8 cellular contexts compared by ENCODE assay signal in genomic region chr9:104927216-104927911, GRCh38. TPM values are rescaled to one million over a fixed set of nuclear protein-coding genes. Genes with fewer than 3 reads are reported as not detected.
A peak's percentile ranks its signal among the peaks of the same experiment; 100 is the strongest.
DNase-seq lines count a peak whose midpoint lies in the region; ATAC-seq, FAIRE-seq and TF ChIP-seq lines count a peak whose summit lies in the region.

No MANE protein-coding gene starts in this region.

- no peaks in the 10 kb centered on the region for H3K79me2 ChIP-seq in parathyroid adenoma

- H3K36me3 ChIP-seq in left ventricle myocardium inferior (no peaks in the 10 kb centered on the region), parathyroid adenoma (ENCODE audit: control insufficient read depth, insufficient read depth, low read length) (no peaks in the 10 kb centered on the region)

- H3K9me3 ChIP-seq in left ventricle myocardium inferior (replicated peaks) (no peaks in the 10 kb centered on the region), parathyroid adenoma (ENCODE audit: control insufficient read depth, low read length) (no peaks in the 10 kb centered on the region)

- H3K27ac ChIP-seq in left ventricle myocardium inferior (replicated peaks): peak overlapping the region; percentile 91
- peak overlapping the region; percentile 71 for H3K27ac ChIP-seq in parathyroid adenoma

- H2AFZ ChIP-seq in parathyroid adenoma: peak overlapping the region; percentile 80

- peak overlapping the region; percentile 97 for H3K4me3 ChIP-seq in left ventricle myocardium inferior
- H3K4me3 ChIP-seq in parathyroid adenoma (ENCODE audit: low read depth, low read length): peak overlapping the region; percentile 81

- intact Hi-C loops in left ventricle myocardium inferior (cut with micrococcal nuclease): loop anchor here (5.0 to 10.0 kb wide), 2 partner anchors 63 to 230 kb away; no protein-coding TSS in a partner anchor

- H3K4me1 ChIP-seq in left ventricle myocardium inferior (peaks cover 59% of the 10 kb centered on the region), parathyroid adenoma (no peaks in the 10 kb centered on the region)

- H3K9ac ChIP-seq in parathyroid adenoma: no peak overlapping the region

- ATAC-seq in HG02852 (IDR thresholded peaks at IDR 0.05; ENCODE audit: unreplicated experiment): no peak

- FAIRE-seq in GM19239 (lab: Jason Lieb, UNC): no peak

- peak; percentile 45 for DNase-seq in 8988T
- peak; percentile 16 for DNase-seq in GM19239 (ENCODE audit: insufficient read length, low spot score)
- DNase-seq in OCI-M1 (lab: John Stamatoyannopoulos, UW): peak; percentile 63
- peak; percentile 41 for DNase-seq in amniotic epithelial cell (ENCODE audit: low read depth)
- DNase-seq in left ventricle myocardium inferior: peak; percentile 35
- DNase-seq in SW 1271 (lab: John Stamatoyannopoulos, UW): no peak

- no peak for TF ChIP-seq CTCF in left ventricle myocardium inferior (IDR thresholded peaks at IDR 0.05; ENCODE audit: borderline replicate concordance)
- no peak for TF ChIP-seq CTCF in parathyroid adenoma (IDR thresholded peaks at IDR 0.05)

- no peaks in the 10 kb centered on the region for H3K27me3 ChIP-seq in left ventricle myocardium inferior (ENCODE audit: low read depth)
- H3K27me3 ChIP-seq in parathyroid adenoma (ENCODE audit: control insufficient read depth, insufficient read depth, low read length): no peaks in the 10 kb centered on the region

- peak overlapping the region; percentile 95 for H3K4me2 ChIP-seq in parathyroid adenoma (ENCODE audit: low read length)

RNA-seq across cellular contexts. Expression of gene ABCA1, which starts 0.6 kb away (rescaled TPM):
- total RNA-seq in left ventricle myocardium inferior: 10.8 TPM

Comparison
In these comparisons a context has a peak if more than half of its experiments do, and no peak if none do; other contexts are left out.
1. DNase-seq: peak in 8988T (single experiment), GM19239 (single experiment), OCI-M1 (single experiment), amniotic epithelial cell (single experiment) and left ventricle myocardium inferior (single experiment); none in SW 1271 (0 of 2).